9 cellular contexts compared by ENCODE assay signal in genomic region chr12:57135939-57136338, GRCh38. TPM values are rescaled to one million over a fixed set of nuclear protein-coding genes. Genes with fewer than 3 reads are reported as not detected.
DNase-seq lines count a peak whose midpoint lies in the region; ATAC-seq and TF ChIP-seq lines count a peak whose summit lies in the region.
"Had no signal": no experiment of that assay in that cellular context is flagged by ENCODE, and none has a peak within 500 bp of the region (broad histone marks: within the 10 kb centered on the region; RNA-seq: fewer than 3 reads in every experiment).

No MANE protein-coding gene starts in this region.

- peak; percentile 21; the same call in 1 of the 2 replicates for ATAC-seq in IMR-90 (ENCODE audit: low read depth)
- ATAC-seq in GM19467 (IDR thresholded peaks at IDR 0.05; ENCODE audit: unreplicated experiment), result no peak

- DNase-seq in IMR-90 (peak; percentile 52), esophagus muscularis mucosa (ENCODE audit: extremely low spot score) (no peak), mesendoderm (no peak), GM13976 (ENCODE audit: low spot score) (no peak), DMS79 (lab: John Stamatoyannopoulos, UW) (no peak)
- no peak for DNase-seq in activated naive CD8-positive, alpha-beta T cell treated with anti-CD3 and anti-CD28 coated beads for 36 hours
- DNase-seq: NK-92 treated with Interleukin-12 subunit alpha and Interleukin-12 subunit beta, amount 100 ng/mL, for 24 hours had no signal

- H4K8ac ChIP-seq in IMR-90 (ENCODE audit: low read depth in 2 of 2, low read length in 2 of 2) (peak overlapping the region in 1 of 2 experiments; percentile 77; a peak in 1 of 4 replicates), mesendoderm (ENCODE audit: low read depth, low read length) (no peak overlapping the region)

- H3K27me3 Mint-ChIP-seq in activated naive CD8-positive, alpha-beta T cell treated with anti-CD3 and anti-CD28 coated beads for 36 hours, result no peaks in the 10 kb centered on the region

- peaks cover 50 to 95% of the 10 kb centered on the region in 2 experiments for H3K79me1 ChIP-seq in IMR-90 (ENCODE audit: low read depth in 1 of 2, low read length in 2 of 2)
- peaks cover 20% of the 10 kb centered on the region for H3K79me1 ChIP-seq in mesendoderm (ENCODE audit: low read length)

- peaks cover 32% of the 10 kb centered on the region for H3K79me2 ChIP-seq in mesendoderm (ENCODE audit: control insufficient read depth, insufficient read depth, low read length)

- no peaks in the 10 kb centered on the region for H3K9me3 Mint-ChIP-seq in activated naive CD8-positive, alpha-beta T cell treated with anti-CD3 and anti-CD28 coated beads for 36 hours

- peaks cover 47% of the 10 kb centered on the region for H3K9me1 ChIP-seq in IMR-90 (ENCODE audit: insufficient read depth, low read length)

- TF ChIP-seq POLR2A in IMR-90 (IDR thresholded peaks at IDR 0.05; ENCODE audit: low read depth, low read length) (no peak), esophagus muscularis mucosa (IDR thresholded peaks at IDR 0.05; ENCODE audit: low read depth) (no peak)

- H3K4me3 ChIP-seq in IMR-90 (ENCODE audit: insufficient read depth, low read depth, low read length), result no peak overlapping the region
- H3K4me3 ChIP-seq in esophagus muscularis mucosa, result peak overlapping the region; percentile 24 to 40 (median 32)
- H3K4me3 ChIP-seq in mesendoderm (ENCODE audit: low read length), result no peak overlapping the region
- H3K4me3 ChIP-seq in subcutaneous abdominal adipose tissue (ENCODE audit: low read depth in 1 of 5, low read length in 5 of 5), result peak overlapping the region in 4 of 5 donors; percentile 18 to 50 (median 32)

- no peak overlapping the region; the same call in 1 of the 2 replicates for H4K5ac ChIP-seq in IMR-90 (ENCODE audit: low read depth, low read length)
- no peak overlapping the region for H4K5ac ChIP-seq in mesendoderm (ENCODE audit: low read length)

- 0% methylated on average over 2 of the region's 12 CpGs; no CpG with 5 or more reads in 1 of the 2 experiments for WGBS in IMR-90 (ENCODE audit: extremely low coverage in 2 of 2, insufficient read length in 1 of 2), 2 experiments
- 35% methylated on average over 4 of the region's 12 CpGs for WGBS in esophagus muscularis mucosa
- no CpG with 5 or more reads among the region's 12 CpGs for WGBS in mesendoderm (ENCODE audit: extremely low coverage, insufficient coverage, low lambda C conversion rate)

- H3K4me1 Mint-ChIP-seq in activated naive CD8-positive, alpha-beta T cell treated with anti-CD3 and anti-CD28 coated beads for 36 hours, result peaks cover 3% of the 10 kb centered on the region

- no peak overlapping the region for H3K4me3 Mint-ChIP-seq in activated naive CD8-positive, alpha-beta T cell treated with anti-CD3 and anti-CD28 coated beads for 36 hours

- TF ChIP-seq EP300 in esophagus muscularis mucosa (IDR thresholded peaks at IDR 0.05), result no peak

- no peak overlapping the region for H3K23ac ChIP-seq in IMR-90 (ENCODE audit: low read depth, low read length)
- no peak overlapping the region for H3K23ac ChIP-seq in mesendoderm (ENCODE audit: low read length)

- peaks cover 71% of the 10 kb centered on the region for H3K4me1 ChIP-seq in IMR-90 (ENCODE audit: control insufficient read depth, insufficient read depth, low read length)
- peaks cover 65 to 87% (median 85%) of the 10 kb centered on the region in 4 donors for H3K4me1 ChIP-seq in esophagus muscularis mucosa
- H3K4me1 ChIP-seq in mesendoderm (ENCODE audit: control insufficient read depth, low read depth, low read length), result peaks cover 21% of the 10 kb centered on the region
- peaks cover 30 to 99% (median 92%) of the 10 kb centered on the region in 5 donors for H3K4me1 ChIP-seq in subcutaneous abdominal adipose tissue (ENCODE audit: control insufficient read depth in 5 of 5, insufficient read depth in 5 of 5, low read length in 5 of 5)

- CTCF ChIA-PET in IMR-90 (lab: Yijun Ruan, JAX), result no interaction called here

- H3K4ac ChIP-seq in IMR-90 (ENCODE audit: low read depth, low read length), result peak overlapping the region; percentile 77
- no peak overlapping the region for H3K4ac ChIP-seq in mesendoderm (ENCODE audit: low read depth, low read length)

- H3K27me3 ChIP-seq in IMR-90 (ENCODE audit: control insufficient read depth, insufficient read depth, low read length) (no peaks in the 10 kb centered on the region), esophagus muscularis mucosa (no peaks in the 10 kb centered on the region), mesendoderm (ENCODE audit: insufficient read depth, low read length, poor library complexity) (no peaks in the 10 kb centered on the region), subcutaneous abdominal adipose tissue (ENCODE audit: control insufficient read depth in 5 of 5, insufficient read depth in 4 of 5, low read length in 5 of 5) (no peaks in the 10 kb centered on the region)

- H3K18ac ChIP-seq in IMR-90 (ENCODE audit: low read depth, low read length) (no peak overlapping the region; the same call in 1 of the 2 replicates), mesendoderm (ENCODE audit: low read length) (peak overlapping the region; percentile 12)

- H3K56ac ChIP-seq in IMR-90 (ENCODE audit: extremely low read depth, insufficient read depth, low read length) (no peak overlapping the region), mesendoderm (ENCODE audit: low read length) (peak overlapping the region; percentile 68)

- TF ChIP-seq CTCF in IMR-90 (conservative IDR thresholded peaks at IDR 0.05; ENCODE audit: low read depth, low read length), result no peak
- no peak for TF ChIP-seq CTCF in esophagus muscularis mucosa (IDR thresholded peaks at IDR 0.05)
- no peak for TF ChIP-seq CTCF in GM13976 (IDR thresholded peaks at IDR 0.05; ENCODE audit: borderline replicate concordance, control extremely low read depth, extremely low read depth, insufficient read depth, missing control alignments)

- H2BK120ac ChIP-seq in IMR-90 (ENCODE audit: low read depth, low read length) (peak overlapping the region; percentile 55), mesendoderm (ENCODE audit: low read depth, low read length) (no peak overlapping the region)

- H2BK15ac ChIP-seq in IMR-90 (ENCODE audit: low read depth, low read length) (no peak overlapping the region), mesendoderm (replicated peaks; ENCODE audit: low read depth) (no peak overlapping the region)

- H2AK5ac ChIP-seq in IMR-90 (ENCODE audit: low read depth, low read length) (peak overlapping the region; percentile 87; the same call in 1 of the 2 replicates), mesendoderm (ENCODE audit: low read length) (no peak overlapping the region)

- in situ Hi-C loops in IMR-90 (cut with MboI; ENCODE audit: low sequenced_read_pairs), result no loop called here
- in situ Hi-C loops in GM13976 (cut with MboI; ENCODE audit: low sequenced_read_pairs, unreplicated experiment), result no loop called here

- no peaks in the 10 kb centered on the region for H3K9me3 ChIP-seq in IMR-90 (ENCODE audit: control insufficient read depth, insufficient read depth, low read length)
- no peaks in the 10 kb centered on the region for H3K9me3 ChIP-seq in esophagus muscularis mucosa
- H3K9me3 ChIP-seq in subcutaneous abdominal adipose tissue (ENCODE audit: control insufficient read depth in 5 of 5, low read length in 5 of 5), result no peaks in the 10 kb centered on the region

- peak overlapping the region; percentile 77 for H3K27ac ChIP-seq in IMR-90 (ENCODE audit: insufficient read depth, low read length)
- peak overlapping the region; percentile 95 to 99 (median 99) for H3K27ac ChIP-seq in esophagus muscularis mucosa (replicated peaks in 1 of 4)
- H3K27ac ChIP-seq in mesendoderm (ENCODE audit: low read depth, low read length), result no peak overlapping the region
- H3K27ac ChIP-seq in subcutaneous abdominal adipose tissue (ENCODE audit: low read depth, low read length), result peak overlapping the region; percentile 99

- H4K91ac ChIP-seq in IMR-90 (ENCODE audit: insufficient read depth, low read depth, low read length), result no peak overlapping the region

- intact Hi-C loops in IMR-90 (cut with micrococcal nuclease), result no loop called here
- intact Hi-C loops in esophagus muscularis mucosa (cut with DNase I), result no loop called here

- POLR2A ChIA-PET in IMR-90 (lab: Charles Lee; ENCODE audit: unreplicated experiment), result interaction anchor here (0.6 to 1.0 kb wide), 3 partner anchors 11 to 1436 kb away, joined by 4 to 5 read pairs (median 5); partner anchors contain the start of gene STAT6

- dilution Hi-C loops in IMR-90 (cut with HindIII; ENCODE audit: low sequenced_read_pairs, unreplicated experiment), result no loop called here

- no peak overlapping the region for H3K27ac Mint-ChIP-seq in activated naive CD8-positive, alpha-beta T cell treated with anti-CD3 and anti-CD28 coated beads for 36 hours

- peak overlapping the region; percentile 20; the same call in 1 of the 2 replicates for H3K9ac ChIP-seq in IMR-90 (ENCODE audit: low read depth, low read length)
- H3K9ac ChIP-seq in mesendoderm (ENCODE audit: low read length), result peak overlapping the region; percentile 41
- H3K9ac ChIP-seq in subcutaneous abdominal adipose tissue (ENCODE audit: low read length in 5 of 5), result peak overlapping the region; percentile 16 to 82 (median 76)

- TF ChIP-seq RAD21 in IMR-90 (IDR thresholded peaks at IDR 0.05; ENCODE audit: low read length), result no peak

- H3K14ac ChIP-seq in IMR-90 (replicated peaks; ENCODE audit: low read depth, low read length), result peak overlapping the region; percentile 57

- H3K36me3 Mint-ChIP-seq in activated naive CD8-positive, alpha-beta T cell treated with anti-CD3 and anti-CD28 coated beads for 36 hours, result no peaks in the 10 kb centered on the region

- H3K36me3 ChIP-seq in IMR-90 (ENCODE audit: control insufficient read depth, insufficient read depth, low read length), result peaks cover 48% of the 10 kb centered on the region
- H3K36me3 ChIP-seq in esophagus muscularis mucosa, result peaks cover 0 to 28% (median 23%) of the 10 kb centered on the region in 4 donors
- peaks cover 4% of the 10 kb centered on the region for H3K36me3 ChIP-seq in mesendoderm (ENCODE audit: control insufficient read depth, insufficient read depth, low read length)
- peaks cover 0 to 21% (median 14%) of the 10 kb centered on the region in 5 donors for H3K36me3 ChIP-seq in subcutaneous abdominal adipose tissue (ENCODE audit: control insufficient read depth in 5 of 5, insufficient read depth in 5 of 5, low read length in 5 of 5)

- peak overlapping the region; percentile 73 for H2AK9ac ChIP-seq in IMR-90 (replicated peaks; ENCODE audit: low read depth, low read length, poor library complexity)

- no peak overlapping the region for H2BK20ac ChIP-seq in IMR-90 (ENCODE audit: low read depth, low read length)

- H4K20me1 ChIP-seq in IMR-90 (ENCODE audit: insufficient read depth, low read length), result peaks cover 94% of the 10 kb centered on the region

- H3K4me2 ChIP-seq in IMR-90 (ENCODE audit: low read depth, low read length), result peak overlapping the region; percentile 48; the same call in 1 of the 2 replicates
- no peak overlapping the region for H3K4me2 ChIP-seq in mesendoderm (ENCODE audit: low read length)

- BruUV-seq in IMR-90 (replicated peaks; lab: Mats Ljungman, UMichigan), result no TSS peak

- H2AFZ ChIP-seq in IMR-90 (replicated peaks; ENCODE audit: low read length, poor library complexity), result no peak overlapping the region

- peak overlapping the region; percentile 69 for H2BK5ac ChIP-seq in IMR-90 (ENCODE audit: low read depth, low read length, poor library complexity, severe bottlenecking)
- H2BK5ac ChIP-seq in mesendoderm (ENCODE audit: low read length), result no peak overlapping the region

RNA-seq across cellular contexts. Expression of gene LRP1, which starts 7.7 kb away (rescaled TPM):
- total RNA-seq in IMR-90 (2012; rRNA removed) (73.1 and 75.5 TPM in 2 replicates), esophagus muscularis mucosa (100 to 1,000 TPM; 203 to 338 (median 250) TPM)
- polyA plus RNA-seq in IMR-90 (2012; rRNA removed), result 142 and 155 TPM in 2 replicates
- polyA plus RNA-seq in IMR-90 (2012; cell fraction: cytosol; rRNA removed), result 119 and 250 TPM in 2 replicates
- polyA plus RNA-seq in IMR-90 (2012; cell fraction: nucleus; rRNA removed; ENCODE audit: low replicate concordance), result 252 and 565 TPM in 2 replicates
- 16.1 TPM for polyA plus RNA-seq in mesendoderm (2013, experiment 1 of 2)
- polyA plus RNA-seq in mesendoderm (2013, experiment 2 of 2), result 15.2 TPM
- 1 to 10 TPM; 1.3 to 2.0 TPM for total RNA-seq in activated naive CD8-positive, alpha-beta T cell treated with anti-CD3 and anti-CD28 coated beads for 36 hours

RNA-seq across cellular contexts. Expression of gene LRP1-AS, which starts 11.5 kb away (rescaled TPM):
- total RNA-seq in IMR-90 (2012; rRNA removed) (not detected in 2 replicates), esophagus muscularis mucosa (not detected)
- not detected in 2 replicates for polyA plus RNA-seq in IMR-90 (2012; rRNA removed)
- not detected in 2 replicates for polyA plus RNA-seq in IMR-90 (2012; cell fraction: cytosol; rRNA removed)
- not detected in 2 replicates for polyA plus RNA-seq in IMR-90 (2012; cell fraction: nucleus; rRNA removed; ENCODE audit: low replicate concordance)
- polyA plus RNA-seq in mesendoderm (2013, experiment 1 of 2), result not detected
- polyA plus RNA-seq in mesendoderm (2013, experiment 2 of 2), result not detected
- not detected for total RNA-seq in activated naive CD8-positive, alpha-beta T cell treated with anti-CD3 and anti-CD28 coated beads for 36 hours

RNA-seq across cellular contexts. Expression of gene STAT6, which starts 24.8 kb away (rescaled TPM):
- total RNA-seq in IMR-90 (2012; rRNA removed) (38.9 and 43.4 TPM in 2 replicates), esophagus muscularis mucosa (100 to 1,000 TPM; 111 to 168 (median 157) TPM)
- polyA plus RNA-seq in IMR-90 (2012; rRNA removed), result 88.8 and 96.9 TPM in 2 replicates
- polyA plus RNA-seq in IMR-90 (2012; cell fraction: cytosol; rRNA removed), result 44.8 and 69.4 TPM in 2 replicates
- polyA plus RNA-seq in IMR-90 (2012; cell fraction: nucleus; rRNA removed; ENCODE audit: low replicate concordance), result 334 and 370 TPM in 2 replicates
- polyA plus RNA-seq in mesendoderm (2013, experiment 1 of 2), result 22.6 TPM
- 22.2 TPM for polyA plus RNA-seq in mesendoderm (2013, experiment 2 of 2)
- 100 to 1,000 TPM; 256 to 259 TPM for total RNA-seq in activated naive CD8-positive, alpha-beta T cell treated with anti-CD3 and anti-CD28 coated beads for 36 hours

RNA-seq across cellular contexts. Expression of gene NAB2, which starts 47.0 kb away (rescaled TPM):
- total RNA-seq in IMR-90 (2012; rRNA removed) (68.3 and 68.8 TPM in 2 replicates), esophagus muscularis mucosa (10 to 100 TPM; 21.6 to 41.5 (median 35.1) TPM)
- polyA plus RNA-seq in IMR-90 (2012; rRNA removed), result 65.1 and 65.2 TPM in 2 replicates
- 52.2 and 62.3 TPM in 2 replicates for polyA plus RNA-seq in IMR-90 (2012; cell fraction: cytosol; rRNA removed)
- 73.8 and 87.3 TPM in 2 replicates for polyA plus RNA-seq in IMR-90 (2012; cell fraction: nucleus; rRNA removed; ENCODE audit: low replicate concordance)
- 10.0 TPM for polyA plus RNA-seq in mesendoderm (2013, experiment 1 of 2)
- polyA plus RNA-seq in mesendoderm (2013, experiment 2 of 2), result 9.5 TPM
- 10 to 100 TPM; 47.2 to 48.0 TPM for total RNA-seq in activated naive CD8-positive, alpha-beta T cell treated with anti-CD3 and anti-CD28 coated beads for 36 hours

RNA-seq across cellular contexts. Expression of gene NEMP1, which starts 57.3 kb away (rescaled TPM):
- total RNA-seq in IMR-90 (2012; rRNA removed) (10.9 and 14.7 TPM in 2 replicates), esophagus muscularis mucosa (10 to 100 TPM in 2 of 4 donors, 1 to 10 TPM in 2; 8.3 to 11.8 (median 10.0) TPM)
- polyA plus RNA-seq in IMR-90 (2012; rRNA removed), result 7.2 and 8.9 TPM in 2 replicates
- polyA plus RNA-seq in IMR-90 (2012; cell fraction: cytosol; rRNA removed), result 1.2 and 2.3 TPM in 2 replicates
- polyA plus RNA-seq in IMR-90 (2012; cell fraction: nucleus; rRNA removed; ENCODE audit: low replicate concordance), result 3.6 and 28.5 TPM in 2 replicates
- 14.8 TPM for polyA plus RNA-seq in mesendoderm (2013, experiment 1 of 2)
- polyA plus RNA-seq in mesendoderm (2013, experiment 2 of 2), result 14.9 TPM
- total RNA-seq in activated naive CD8-positive, alpha-beta T cell treated with anti-CD3 and anti-CD28 coated beads for 36 hours, result 10 to 100 TPM; 50.5 to 51.2 TPM

Comparison
In these comparisons a context has a peak if more than half of its experiments do, and no peak if none do; other contexts are left out.
1. H3K4me3 ChIP-seq: peak in esophagus muscularis mucosa (4 of 4) and subcutaneous abdominal adipose tissue (4 of 5); none in IMR-90 (single experiment) and mesendoderm (single experiment).
2. H3K9ac ChIP-seq: peak in every context shown above with its lines; median percentile 76 in subcutaneous abdominal adipose tissue; 41 in mesendoderm; 20 in IMR-90.
3. RNA of gene LRP1, which starts 7.7 kb away (total RNA-seq): 203 to 338 TPM in esophagus muscularis mucosa and 73.1 to 75.5 TPM in IMR-90; 1.3 to 2.0 TPM in activated naive CD8-positive, alpha-beta T cell treated with anti-CD3 and anti-CD28 coated beads for 36 hours; every median in the first group is over 10 times any median in the second.